Comparison of ENCODE assay signal across 14 cellular contexts in the genomic region with DNA sequence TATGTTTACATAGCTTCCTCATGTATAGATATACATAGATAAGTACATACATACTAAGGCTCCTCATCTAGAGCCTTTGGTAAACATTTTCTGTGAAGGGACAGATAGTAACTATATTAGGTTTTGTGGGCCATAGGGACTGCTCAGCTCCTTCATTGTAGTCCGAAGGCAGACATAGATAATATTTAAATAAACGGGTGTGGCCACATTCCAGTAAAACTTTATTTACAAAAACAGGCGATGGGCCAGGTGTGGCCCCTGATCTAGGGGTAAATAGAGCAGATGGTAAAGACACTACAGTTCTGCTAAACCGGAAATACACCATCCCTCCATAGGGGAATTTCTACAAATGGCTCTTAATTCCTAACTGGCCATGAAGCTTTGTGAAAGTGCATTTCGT. TPM values are rescaled to one million over a fixed set of nuclear protein-coding genes. Genes with fewer than 3 reads are reported as not detected.
DNase-seq lines count a peak whose midpoint lies in the region; ATAC-seq and TF ChIP-seq lines count a peak whose summit lies in the region.
"Had no signal": no experiment of that assay in that cellular context is flagged by ENCODE, and none has a peak within 500 bp of the region (broad histone marks: within the 10 kb centered on the region; RNA-seq: fewer than 3 reads in every experiment).

No MANE protein-coding gene starts in this region.

- peaks cover 30% of the 10 kb centered on the region for H3K4me1 Mint-ChIP-seq in Caco-2 (ENCODE audit: low read depth, unreplicated experiment)

- BruUV-seq in Caco-2 (replicated peaks; lab: Mats Ljungman, UMichigan) (no TSS peak), PC-3 (replicated peaks; lab: Mats Ljungman, UMichigan) (no TSS peak)

- TF ChIP-seq CTCF in Caco-2 (IDR thresholded peaks at IDR 0.05; ENCODE audit: insufficient read depth in 1 of 2, low read depth in 1 of 2, low read length in 1 of 2, severe bottlenecking in 1 of 2, unreplicated experiment in 1 of 2) = no peak
- no peak for TF ChIP-seq CTCF in PC-3 (conservative IDR thresholded peaks at IDR 0.05; ENCODE audit: low read depth, low read length)
- TF ChIP-seq CTCF in stomach (IDR thresholded peaks at IDR 0.05) = no peak

- TF ChIP-seq POLR2A in stomach (IDR thresholded peaks at IDR 0.05) = no peak

- no peaks in the 10 kb centered on the region for H3K9me3 ChIP-seq in Caco-2
- H3K9me3 ChIP-seq in PC-3 (ENCODE audit: low read length) = no peaks in the 10 kb centered on the region
- no peaks in the 10 kb centered on the region for H3K9me3 ChIP-seq in stomach
- H3K9me3 ChIP-seq: BLaER1 had no signal

- H3F3A ChIP-seq in PC-3 (ENCODE audit: low read length, unreplicated experiment) = no peaks in the 10 kb centered on the region

- H4K20me1 ChIP-seq in PC-3 (ENCODE audit: low read length) = peaks cover 17% of the 10 kb centered on the region

- CTCF ChIA-PET in Caco-2 (lab: Charles Lee) = interaction anchor here (0.6 kb wide), 2 partner anchors 18 to 25 kb away, joined by 4 to 9 read pairs; a partner anchor contains a TSS
- CTCF ChIA-PET in PC-3 (lab: Charles Lee) = no interaction called here

- H3K9me2 ChIP-seq in PC-3 (replicated peaks; ENCODE audit: low read length) = no peaks in the 10 kb centered on the region

- H3K27me3 Mint-ChIP-seq in Caco-2 (ENCODE audit: insufficient read depth, unreplicated experiment) = no peaks in the 10 kb centered on the region
- H3K27me3 Mint-ChIP-seq: CD8-positive, alpha-beta memory T cell had no signal

- H3K36me3 ChIP-seq in Caco-2 (ENCODE audit: control insufficient read depth, insufficient read depth, low read length) (no peaks in the 10 kb centered on the region; the same call in 1 of the 2 replicates), PC-3 (ENCODE audit: low read depth, low read length) (peaks cover 31% of the 10 kb centered on the region), stomach (peaks cover 29 to 61% (median 55%) of the 10 kb centered on the region in 4 donors)

- H3K27me3 ChIP-seq in Caco-2 (replicated peaks; ENCODE audit: control insufficient read depth, insufficient read depth, low read length) (no peaks in the 10 kb centered on the region), PC-3 (ENCODE audit: low read length) (no peaks in the 10 kb centered on the region), stomach (no peaks in the 10 kb centered on the region)
- H3K27me3 ChIP-seq: BLaER1 had no signal

- peaks cover 30% of the 10 kb centered on the region for H3K36me3 Mint-ChIP-seq in Caco-2 (ENCODE audit: insufficient read depth, unreplicated experiment)

- DNase-seq in Caco-2 = peak; percentile 68 to 72
- DNase-seq in PC-3 = no peak
- DNase-seq in stomach = no peak
- no peak for DNase-seq in activated CD8-positive, alpha-beta memory T cell treated with anti-CD3 and anti-CD28 coated beads, Interleukin-2, amount 50 U/mL, for 4 hours
- DNase-seq in SW480 (ENCODE audit: low spot score) = no peak
- DNase-seq in OCI-M1 (lab: John Stamatoyannopoulos, UW) = no peak
- DNase-seq: CD8-positive, alpha-beta memory T cell; Karpas-422; NCI-H187 treated with DMSO at 0.1 percent for 48 hours; NCI-H2171 had no signal

- H2AFZ ChIP-seq in PC-3 (ENCODE audit: low read length) = no peak overlapping the region

- H3K9me3 Mint-ChIP-seq in Caco-2 (ENCODE audit: unreplicated experiment) = no peaks in the 10 kb centered on the region
- H3K9me3 Mint-ChIP-seq: CD8-positive, alpha-beta memory T cell had no signal

- no peak overlapping the region for H3K4me3 ChIP-seq in Caco-2 (ENCODE audit: low read depth, low read length)
- H3K4me3 ChIP-seq in PC-3 (ENCODE audit: low read length) = no peak overlapping the region
- no peak overlapping the region for H3K4me3 ChIP-seq in stomach
- H3K4me3 ChIP-seq: BLaER1, SK-N-MC had no signal

- H3K27ac ChIP-seq in PC-3 (ENCODE audit: low read length) (no peak overlapping the region), stomach (peak overlapping the region in 3 of 5 donors; percentile 10 to 38 (median 35))
- H3K27ac ChIP-seq: BLaER1, SK-N-MC had no signal

- WGBS in stomach, 5 donors = 44 to 63% (median 53%) methylated on average over 5 of the region's 5 CpGs

- POLR2A ChIA-PET in Caco-2 (lab: Charles Lee) = interaction anchor here (1.7 to 2.4 kb wide), 3 partner anchors 10 to 39 kb away, joined by 4 to 15 read pairs (median 11); a partner anchor contains a TSS
- POLR2A ChIA-PET in PC-3 (lab: Charles Lee; ENCODE audit: unreplicated experiment) = no interaction called here

- H3K9ac ChIP-seq in PC-3 (ENCODE audit: low read length) = no peak overlapping the region
- H3K9ac ChIP-seq: BLaER1 had no signal

- 0 out of 2 replicates have a peak overlapping the region, but pooled peaks have one; percentile 14 for H3K4me2 ChIP-seq in PC-3 (ENCODE audit: low read length)
- H3K4me2 ChIP-seq: BLaER1 had no signal

- TF ChIP-seq EP300 in stomach (IDR thresholded peaks at IDR 0.05) = no peak

- intact Hi-C loops in Caco-2 (cut with micrococcal nuclease; ENCODE audit: unreplicated experiment) = loop anchor here (1.0 to 2.0 kb wide), 4 partner anchors 7 to 40 kb away; a partner anchor contains a TSS
- intact Hi-C loops in PC-3 (cut with micrococcal nuclease) = no loop called here
- intact Hi-C loops in stomach (cut with DNase I; ENCODE audit: low total_unique reads) = no loop called here

- H3K27ac Mint-ChIP-seq in Caco-2 (ENCODE audit: unreplicated experiment) = peak overlapping the region; percentile 92

- ATAC-seq in PC-3 (peak; percentile 48), esophagus mucosa (peak; percentile 56)
- ATAC-seq: Right ventricle myocardium inferior had no signal

- peak overlapping the region; percentile 34 for H3K4me3 Mint-ChIP-seq in Caco-2 (ENCODE audit: unreplicated experiment)
- H3K4me3 Mint-ChIP-seq: CD8-positive, alpha-beta memory T cell had no signal

- peaks cover 18% of the 10 kb centered on the region for H3K4me1 ChIP-seq in Caco-2
- H3K4me1 ChIP-seq in PC-3 (ENCODE audit: insufficient read depth, low read length) = peaks cover 8% of the 10 kb centered on the region; the same call in 1 of the 2 replicates
- H3K4me1 ChIP-seq in stomach = peaks cover 12 to 64% (median 36%) of the 10 kb centered on the region in 4 donors
- H3K4me1 ChIP-seq: BLaER1 had no signal

- peaks cover 59% of the 10 kb centered on the region for H3K79me2 ChIP-seq in PC-3 (ENCODE audit: low read length)

RNA-seq across cellular contexts. Expression of a gene that starts 7.3 kb away (rescaled TPM):
- total RNA-seq in Caco-2 (2022) = 22.5 and 25.0 TPM in 2 replicates
- total RNA-seq in PC-3 (2014; rRNA removed) = 23.5 and 25.7 TPM in 2 replicates
- total RNA-seq in esophagus mucosa = 12.8 TPM
- total RNA-seq in stomach = 10 to 100 TPM in 3 of 5 donors, 1 to 10 TPM in 2; 2.9 to 47.7 (median 17.0) TPM
- polyA plus RNA-seq in stomach = 10 to 100 TPM; 11.0 to 30.1 (median 22.9) TPM

RNA-seq across cellular contexts. Expression of a gene that starts 25.8 kb away (rescaled TPM):
- total RNA-seq in Caco-2 (2022) (273 and 274 TPM in 2 replicates), PC-3 (2014; rRNA removed) (125 and 143 TPM in 2 replicates), esophagus mucosa (113 TPM), stomach (100 to 1,000 TPM; 154 to 520 (median 382) TPM)
- 100 to 1,000 TPM in 1 of 3 donors, 10 to 100 TPM in 2; 47.4 to 201 (median 51.5) TPM for polyA plus RNA-seq in stomach

RNA-seq across cellular contexts. Expression of a gene that starts 39.0 kb away (rescaled TPM):
- total RNA-seq in Caco-2 (2022) (877 and 933 TPM in 2 replicates), PC-3 (2014; rRNA removed) (396 and 410 TPM in 2 replicates), esophagus mucosa (127 TPM), stomach (100 to 1,000 TPM in 2 of 5 donors, 10 to 100 TPM in 3; 79.9 to 218 (median 98.2) TPM)
- polyA plus RNA-seq in stomach = 100 to 1,000 TPM; 143 to 174 (median 147) TPM

RNA-seq across cellular contexts. Expression of a gene that starts 39.5 kb away (rescaled TPM):
- total RNA-seq in Caco-2 (2022) (340 and 373 TPM in 2 replicates), PC-3 (2014; rRNA removed) (266 and 321 TPM in 2 replicates), esophagus mucosa (63.5 TPM), stomach (100 to 1,000 TPM in 2 of 5 donors, 10 to 100 TPM in 3; 27.4 to 122 (median 74.0) TPM)
- 100 to 1,000 TPM; 171 to 218 (median 214) TPM for polyA plus RNA-seq in stomach

RNA-seq across cellular contexts. Expression of a gene that starts 55.2 kb away (rescaled TPM):
- 27.2 and 31.1 TPM in 2 replicates for total RNA-seq in Caco-2 (2022)
- total RNA-seq in PC-3 (2014; rRNA removed) = 16.8 and 24.9 TPM in 2 replicates
- total RNA-seq in esophagus mucosa = 17.5 TPM
- total RNA-seq in stomach = 10 to 100 TPM in 4 of 5 donors, 1 to 10 TPM in 1; 2.6 to 56.0 (median 33.9) TPM
- 10 to 100 TPM; 20.9 to 31.5 (median 23.0) TPM for polyA plus RNA-seq in stomach

Comparison
In these comparisons a context has a peak if more than half of its experiments do, and no peak if none do; other contexts are left out.
1. DNase-seq: peak in Caco-2 (2 of 2); none in PC-3 (single experiment), stomach (single experiment), activated CD8-positive, alpha-beta memory T cell treated with anti-CD3 and anti-CD28 coated beads, Interleukin-2, amount 50 U/mL, for 4 hours (single experiment), SW480 (single experiment) and OCI-M1 (single experiment).